In genomic region chr12:121229879-121230537, GRCh38 we compare ENCODE assay signal across 8 cellular contexts. TPM values are rescaled to one million over a fixed set of nuclear protein-coding genes. Genes with fewer than 3 reads are reported as not detected.
DNase-seq lines count a peak whose midpoint lies in the region; ATAC-seq, FAIRE-seq and TF ChIP-seq lines count a peak whose summit lies in the region.
"Not testable (repeated sequence)": the region's sequence is repeated elsewhere in the genome, so short reads cannot be mapped to it uniquely, and the experiment has no call there.

No MANE protein-coding gene starts in this region.

- H3K27me3 Mint-ChIP-seq in neural progenitor cell (ENCODE audit: insufficient read depth, low read depth): not testable (repeated sequence)

- not testable (repeated sequence) for H3K36me3 Mint-ChIP-seq in neural progenitor cell

- FAIRE-seq in K562 (lab: Jason Lieb, UNC): peak; percentile 91

- not testable (repeated sequence) for H3K4me3 Mint-ChIP-seq in neural progenitor cell

- H3K27me3 ChIP-seq in DND-41 (ENCODE audit: insufficient read depth, low read length, poor library complexity); K562 (ENCODE audit: control insufficient read depth in 2 of 2, insufficient read depth in 2 of 2, low read length in 2 of 2); neural progenitor cell: not testable (repeated sequence)

- H3K9me3 Mint-ChIP-seq in neural progenitor cell: not testable (repeated sequence)

- DNase-seq in DND-41 (peak; percentile 49), KG1 (lab: John Stamatoyannopoulos, UW) (peak; percentile 8), NOMO-1 treated with DMSO at 0.1 percent for 48 hours (lab: John Stamatoyannopoulos, UW; ENCODE audit: unreplicated experiment) (peak; percentile 62), K562 (ENCODE audit: extremely low read depth in 1 of 4, low spot score in 3 of 4) (peak; percentile 83 to 86 (median 84)), Right ventricle myocardium superior (peak; percentile 79), neural progenitor cell (ENCODE audit: low spot score) (peak; percentile 92), stromal cell of bone marrow (ENCODE audit: low read depth) (peak; percentile 33)
- peak; percentile 32 for DNase-seq in activated CD4-positive, alpha-beta T cell treated with anti-CD3 and anti-CD28 coated beads for 1 hour

- not testable (repeated sequence) for H3K79me2 ChIP-seq in DND-41 (ENCODE audit: insufficient read depth, low read length); K562 (ENCODE audit: control insufficient read depth, insufficient read depth, low read length); neural progenitor cell (ENCODE audit: low read depth)

- CTCF ChIA-PET in K562 (lab: Yijun Ruan, JAX; ENCODE audit: low intra/inter-chr PET ratio): interaction anchor here (0.7 to 2.5 kb wide), 3 partner anchors 134 to 225 kb away, joined by 3 to 19 read pairs (median 6); no protein-coding TSS in a partner anchor

- not testable (repeated sequence) for TF ChIP-seq POLR2A in K562 (conservative IDR thresholded peaks at IDR 0.05)

- ATAC-seq in DND-41 (ENCODE audit: insufficient read depth, low read depth): peak; percentile 68
- ATAC-seq in K562: peak; percentile 96
- peak; percentile 88 for ATAC-seq in Right ventricle myocardium superior (ENCODE audit: poor library complexity)

- not testable (repeated sequence) for H3K9me1 ChIP-seq in K562 (ENCODE audit: control insufficient read depth, insufficient read depth, low read length)

- not testable (repeated sequence) for H2AFZ ChIP-seq in DND-41 (ENCODE audit: low read depth, low read length); K562 (ENCODE audit: low read depth, low read length); neural progenitor cell (replicated peaks)

- POLR2A ChIA-PET in K562 (lab: Yijun Ruan, JAX): interaction anchor here (0.5 to 1.5 kb wide), 3 partner anchors 9 to 36 kb away, joined by 3 to 5 read pairs (median 4); no protein-coding TSS in a partner anchor

- H3K36me3 ChIP-seq in DND-41 (ENCODE audit: insufficient read depth, low read length): peaks cover 25% of the 10 kb centered on the region
- H3K36me3 ChIP-seq in K562 (ENCODE audit: control insufficient read depth, insufficient read depth, low read length); neural progenitor cell: not testable (repeated sequence)

- H3K9me3 ChIP-seq in DND-41 (ENCODE audit: insufficient read depth, low read length, severe bottlenecking); K562 (replicated peaks; ENCODE audit: control insufficient read depth, insufficient read depth, low read depth, low read length); neural progenitor cell (ENCODE audit: low read depth): not testable (repeated sequence)

- not testable (repeated sequence) for H3K27ac ChIP-seq in DND-41 (ENCODE audit: low read length); K562 (ENCODE audit: extremely low read depth, low read depth, low read length); neural progenitor cell

- peak; percentile 68 to 90 for TF ChIP-seq RAD21 in K562 (CRISPR knock-in tag; conservative IDR thresholded peaks at IDR 0.05 in 1 of 2, IDR thresholded peaks at IDR 0.05 in 1 of 2)

- intact Hi-C loops in K562 (cut with micrococcal nuclease): loop anchor here (1.0 kb wide), 1 partner anchor 170 kb away; no protein-coding TSS in a partner anchor
- intact Hi-C loops in Right ventricle myocardium superior (cut with DNase I): not testable (repeated sequence)

- not testable (repeated sequence) for BruUV-seq in K562 (replicated peaks; lab: Mats Ljungman, UMichigan)

- TF ChIP-seq EP300 in K562 (IDR thresholded peaks at IDR 0.05; ENCODE audit: low read length): not testable (repeated sequence)

- in situ Hi-C loops in K562 (cut with MboI): loop anchor here (5.0 kb wide), 1 partner anchor 168 kb away; no protein-coding TSS in a partner anchor

- TF ChIP-seq CTCF in DND-41 (IDR thresholded peaks at IDR 0.05; ENCODE audit: borderline replicate concordance, extremely low read depth, low read length, poor library complexity, severe bottlenecking) (peak; percentile 75), K562 (IDR thresholded peaks at IDR 0.05 in 2 of 3, conservative IDR thresholded peaks at IDR 0.05 in 1 of 3; ENCODE audit: insufficient read depth in 2 of 3, low read depth in 1 of 3, low read length in 3 of 3) (peak; percentile 84 to 93 (median 89)), neural progenitor cell (IDR thresholded peaks at IDR 0.05) (peak; percentile 98)

- H3K4me1 Mint-ChIP-seq in neural progenitor cell: not testable (repeated sequence)

- not testable (repeated sequence) for H3K4me3 ChIP-seq in DND-41 (ENCODE audit: low read depth in 1 of 2, low read length in 2 of 2); K562; neural progenitor cell

- H3K9ac ChIP-seq in DND-41 (ENCODE audit: low read depth, low read length); K562 (ENCODE audit: insufficient read depth in 1 of 2, low read depth in 2 of 2, low read length in 2 of 2); neural progenitor cell: not testable (repeated sequence)

- WGBS in K562 (ENCODE audit: insufficient coverage, low coverage, missing lambda C conversion rate): 33% methylated on average over 19 of the region's 19 CpGs

- not testable (repeated sequence) for H3F3A ChIP-seq in neural progenitor cell (ENCODE audit: low read depth)

- not testable (repeated sequence) for H3K4me2 ChIP-seq in DND-41 (ENCODE audit: insufficient read depth, low read length); K562 (ENCODE audit: insufficient read depth, low read length); neural progenitor cell

- not testable (repeated sequence) for H3K4me1 ChIP-seq in DND-41 (ENCODE audit: insufficient read depth, low read length); neural progenitor cell
- peaks cover 0 to 12% of the 10 kb centered on the region in 2 experiments; a peak in 2 of 5 replicates for H3K4me1 ChIP-seq in K562 (replicated peaks in 1 of 2; ENCODE audit: control insufficient read depth in 2 of 2, insufficient read depth in 2 of 2, low read length in 2 of 2)

- not testable (repeated sequence) for H4K20me1 ChIP-seq in DND-41 (ENCODE audit: insufficient read depth, low read length); K562 (replicated peaks; ENCODE audit: control insufficient read depth, insufficient read depth, low read length); neural progenitor cell (ENCODE audit: low read depth)

- not testable (repeated sequence) for H3K27ac Mint-ChIP-seq in neural progenitor cell

TF ChIP-seq in K562, 482 proteins besides CTCF, POLR2A, EP300 and RAD21 (continues in another document):
- 0 out of 2 replicates have a peak, but pooled peaks have one; percentile 6 for TF ChIP-seq ATF7 (IDR thresholded peaks at IDR 0.05)
- 0 out of 2 replicates have a peak, but pooled peaks have one; percentile 30 for TF ChIP-seq SOX6 (IDR thresholded peaks at IDR 0.05)
- TF ChIP-seq CREM (IDR thresholded peaks at IDR 0.05; ENCODE audit: low read depth): peak; percentile 64; the same call in 1 of the 2 replicates
- TF ChIP-seq MTA3 (IDR thresholded peaks at IDR 0.05; ENCODE audit: borderline replicate concordance): peak; percentile 31; the same call in 1 of the 2 replicates
- TF ChIP-seq NBN (IDR thresholded peaks at IDR 0.05; ENCODE audit: low read depth): 0 out of 2 replicates have a peak, but pooled peaks have one; percentile 16
- peak; percentile 49; the same call in 1 of the 2 replicates for TF ChIP-seq ESRRA (IDR thresholded peaks at IDR 0.05; ENCODE audit: borderline replicate concordance, low read depth)
- TF ChIP-seq CTBP1 (IDR thresholded peaks at IDR 0.05; ENCODE audit: borderline replicate concordance): peak; percentile 52; the same call in 1 of the 2 replicates
- TF ChIP-seq SMC3 (conservative IDR thresholded peaks at IDR 0.05; ENCODE audit: insufficient read depth, low read depth, low read length): peak; percentile 77
- TF ChIP-seq RB1 (IDR thresholded peaks at IDR 0.05; ENCODE audit: low read depth): peak; percentile 71; the same call in 1 of the 2 replicates
- 0 out of 2 replicates have a peak, but pooled peaks have one; percentile 2 for TF ChIP-seq POLR2G (IDR thresholded peaks at IDR 0.05; ENCODE audit: low read depth, low read length)
- 0 out of 2 replicates have a peak, but pooled peaks have one; percentile 60 for TF ChIP-seq HDGF (IDR thresholded peaks at IDR 0.05)

RNA-seq across cellular contexts. Expression of gene P2RX4, which starts 20.1 kb away (rescaled TPM):
- 40.9 and 60.5 TPM in 2 replicates for total RNA-seq in K562 (2011; cell fraction: chromatin; rRNA removed; ENCODE audit: low replicate concordance)
- 47.8 and 47.9 TPM in 2 replicates for total RNA-seq in K562 (2011; cell fraction: nucleolus; rRNA removed)
- 55.4 and 61.5 TPM in 2 replicates for total RNA-seq in K562 (2011; cell fraction: nucleoplasm; rRNA removed)
- total RNA-seq in K562 (2014; rRNA removed): 14.3 and 18.9 TPM in 2 replicates
- 7.8 and 9.6 TPM in 2 replicates for total RNA-seq in K562 (2014; rRNA removed; fragmentation: Illumina TruSeq; extraction: Trizol)
- total RNA-seq in K562 (2015; rRNA removed; fragmentation: Illumina TruSeq; extraction: Trizol): 8.3 and 10.5 TPM in 2 replicates
- total RNA-seq in K562 (2021): 12.8 and 14.2 TPM in 2 replicates
- polyA plus RNA-seq in K562 (2011; rRNA removed): 15.4 and 20.8 TPM in 2 replicates
- 21.4 and 26.2 TPM in 2 replicates for polyA plus RNA-seq in K562 (2011; cell fraction: cytosol; rRNA removed)
- polyA plus RNA-seq in K562 (2011; cell fraction: nucleus; rRNA removed): 26.6 and 29.1 TPM in 2 replicates
- polyA plus RNA-seq in K562 (2012): 12.8 and 57.1 TPM in 2 replicates
- polyA plus RNA-seq in K562 (2014; fragmentation: Illumina TruSeq; extraction: Trizol): 11.7 and 13.0 TPM in 2 replicates
- 1 to 10 TPM; 6.6 to 10.0 TPM for polyA plus RNA-seq in K562 (2014; fragmentation: Nextera tagmentation; extraction: Ambion mirVana)
- polyA plus RNA-seq in K562 (2014; rRNA removed): 21.5 and 23.4 TPM in 2 replicates
- polyA minus RNA-seq in K562 (2011; rRNA and poly(A)+ RNA removed): 14.9 and 19.2 TPM in 2 replicates
- polyA minus RNA-seq in K562 (2011; cell fraction: cytosol; rRNA and poly(A)+ RNA removed): 5.3 and 9.4 TPM in 2 replicates
- 10.4 and 14.0 TPM in 2 replicates for polyA minus RNA-seq in K562 (2011; cell fraction: nucleus; rRNA and poly(A)+ RNA removed)
- total RNA-seq in Right ventricle myocardium superior: 7.4 TPM
- 10.3 and 30.7 TPM in 2 replicates for total RNA-seq in neural progenitor cell (ENCODE audit: low replicate concordance)

Comparison
In these comparisons a context has a peak if more than half of its experiments do, and no peak if none do; other contexts are left out.
1. DNase-seq: peak in every context shown above with its lines; median percentile 92 in neural progenitor cell; 84 in K562; 79 in Right ventricle myocardium superior; 62 in NOMO-1 treated with DMSO at 0.1 percent for 48 hours; 49 in DND-41; 33 in stromal cell of bone marrow; 32 in activated CD4-positive, alpha-beta T cell treated with anti-CD3 and anti-CD28 coated beads for 1 hour; 8 in KG1.